ENCODE assay signal across 13 cellular contexts in the genomic region with DNA sequence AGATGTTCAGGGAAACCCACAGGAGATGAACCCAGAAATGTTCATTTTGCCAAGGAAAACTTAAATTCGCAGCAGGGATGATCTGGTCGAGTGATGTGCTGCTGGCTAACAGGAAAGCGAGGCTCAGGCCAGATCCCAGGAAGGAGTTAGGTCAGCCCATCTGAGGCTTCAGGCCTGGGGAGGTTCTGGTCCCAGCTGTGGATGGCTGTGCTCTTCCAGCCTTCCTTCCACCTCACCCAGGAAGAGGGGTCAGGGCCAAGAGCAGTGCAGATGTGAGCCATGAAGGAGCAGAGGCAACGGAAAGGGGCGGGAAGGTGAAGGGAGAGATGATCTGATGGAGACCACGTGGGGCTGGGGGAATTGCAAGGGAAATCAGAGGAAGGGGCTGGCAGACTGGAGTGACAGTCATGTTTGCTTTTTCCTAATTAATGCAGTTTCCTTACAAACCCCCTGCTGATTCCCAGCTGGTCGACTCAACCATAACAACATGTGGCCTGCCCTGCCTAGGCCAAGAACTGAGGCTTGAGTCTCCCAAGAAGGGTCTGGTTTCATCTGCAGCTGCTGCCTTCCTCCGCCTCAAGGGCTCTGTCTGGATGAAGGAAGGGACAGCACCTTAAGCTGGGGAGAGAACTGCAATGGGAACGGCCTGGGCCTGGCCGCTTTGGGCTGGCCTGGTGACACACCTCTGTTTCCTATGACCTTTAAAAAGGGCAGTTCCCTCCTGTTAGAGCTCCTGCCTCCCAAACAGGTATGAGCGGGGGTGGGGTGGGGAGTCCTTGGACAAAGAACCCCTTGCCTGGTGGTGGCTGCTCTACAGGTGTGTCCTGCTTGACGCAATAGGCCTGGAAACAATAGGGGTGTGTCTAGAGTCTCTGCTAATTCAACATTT. TPM values are rescaled to one million over a fixed set of nuclear protein-coding genes. Genes with fewer than 3 reads are reported as not detected.
DNase-seq lines count a peak whose midpoint lies in the region; ATAC-seq and TF ChIP-seq lines count a peak whose summit lies in the region.
"Had no signal": no experiment of that assay in that cellular context is flagged by ENCODE, and none has a peak within 500 bp of the region (broad histone marks: within the 10 kb centered on the region; RNA-seq: fewer than 3 reads in every experiment).

No MANE protein-coding gene starts in this region.

- ATAC-seq in body of pancreas (peak; percentile 65), mucosa of descending colon (peak; percentile 91), GM21515 (IDR thresholded peaks at IDR 0.05; ENCODE audit: unreplicated experiment) (no peak)

- no TSS peak for BruUV-seq in A673 (replicated peaks; lab: Mats Ljungman, UMichigan)

- TF ChIP-seq CTCF in A673 (conservative IDR thresholded peaks at IDR 0.05; ENCODE audit: low read depth, low read length) (no peak), body of pancreas (IDR thresholded peaks at IDR 0.05) (no peak), mucosa of descending colon (IDR thresholded peaks at IDR 0.05) (no peak), testis (IDR thresholded peaks at IDR 0.05) (no peak), foreskin fibroblast (IDR thresholded peaks at IDR 0.05; ENCODE audit: low read depth, low read length) (no peak)

- H3K36me3 ChIP-seq in A673 (ENCODE audit: insufficient read depth, low read length, poor library complexity, severe bottlenecking) (no peaks in the 10 kb centered on the region), body of pancreas (replicated peaks in 1 of 2; ENCODE audit: insufficient read depth in 1 of 2, low read depth in 2 of 2) (no peaks in the 10 kb centered on the region), mucosa of descending colon (ENCODE audit: low read depth) (no peaks in the 10 kb centered on the region), testis (ENCODE audit: low read depth, missing control alignments) (no peaks in the 10 kb centered on the region)

- H3K27ac ChIP-seq in A673 (ENCODE audit: low read depth, low read length, poor library complexity, severe bottlenecking) = no peak overlapping the region
- peak overlapping the region in 3 of 4 donors; percentile 26 to 68 (median 56) for H3K27ac ChIP-seq in body of pancreas
- H3K27ac ChIP-seq in testis = no peak overlapping the region
- H3K27ac ChIP-seq: HL-60 had no signal

- POLR2A ChIA-PET in A673 (lab: Charles Lee; ENCODE audit: low non-redundant PET) = no interaction called here

- CTCF ChIA-PET in A673 (lab: Charles Lee) = no interaction called here

- DNase-seq in A673 (ENCODE audit: low spot score) (peak; percentile 42), LoVo (ENCODE audit: low spot score) (peak; percentile 51), body of pancreas (peak; percentile 39 to 55 (median 51)), mucosa of descending colon (peak; percentile 85 to 90 (median 86)), testis (no peak), foreskin fibroblast (no peak), NCI-H1930 (lab: John Stamatoyannopoulos, UW) (no peak)
- DNase-seq: amniotic stem cell, kidney, NCI-H2227 treated with DMSO at 0.1 percent for 48 hours had no signal

- intact Hi-C loops in A673 (cut with micrococcal nuclease; ENCODE audit: unreplicated experiment) (no loop called here), body of pancreas (cut with DNase I) (no loop called here), mucosa of descending colon (cut with DNase I, micrococcal nuclease) (no loop called here), testis (cut with DNase I; ENCODE audit: low total_unique reads) (no loop called here)

- H3K4me3 ChIP-seq in A673 (ENCODE audit: low read depth, low read length, poor library complexity, severe bottlenecking) (no peak overlapping the region), body of pancreas (no peak overlapping the region), mucosa of descending colon (no peak overlapping the region), testis (no peak overlapping the region), foreskin fibroblast (ENCODE audit: low read depth in 1 of 2, low read length in 2 of 2) (no peak overlapping the region)

- H3K9me3 ChIP-seq in A673 (ENCODE audit: low read depth, low read length, poor library complexity, severe bottlenecking) = no peaks in the 10 kb centered on the region
- no peaks in the 10 kb centered on the region for H3K9me3 ChIP-seq in body of pancreas
- no peaks in the 10 kb centered on the region for H3K9me3 ChIP-seq in mucosa of descending colon
- H3K9me3 ChIP-seq in testis = no peaks in the 10 kb centered on the region

- no peaks in the 10 kb centered on the region for H3K27me3 ChIP-seq in A673 (replicated peaks; ENCODE audit: insufficient read depth, low read depth, low read length, poor library complexity)
- no peaks in the 10 kb centered on the region for H3K27me3 ChIP-seq in body of pancreas
- no peaks in the 10 kb centered on the region for H3K27me3 ChIP-seq in testis

- TF ChIP-seq POLR2A in body of pancreas (IDR thresholded peaks at IDR 0.05) (no peak), testis (IDR thresholded peaks at IDR 0.05) (no peak)

- H3K4me1 ChIP-seq in A673 (ENCODE audit: insufficient read depth, low read length, poor library complexity, severe bottlenecking) (peaks cover 6% of the 10 kb centered on the region), body of pancreas (peaks cover 23% of the 10 kb centered on the region), mucosa of descending colon (ENCODE audit: low read depth) (peaks cover 32% of the 10 kb centered on the region), testis (peaks cover 3% of the 10 kb centered on the region)

- WGBS in body of pancreas, 2 donors = 71 to 83% methylated on average over 6 to 12 of the region's 12 CpGs
- WGBS in testis, 2 donors = 70 to 76% methylated on average over 12 of the region's 12 CpGs

RNA-seq across cellular contexts. Expression of a gene that starts 7.7 kb away (rescaled TPM):
- total RNA-seq in A673 (2021) (64.6 and 69.1 TPM in 2 replicates), body of pancreas (10 to 100 TPM; 16.9 to 36.3 TPM), mucosa of descending colon (10 to 100 TPM; 36.9 to 65.7 (median 61.9) TPM), testis (10 to 100 TPM; 37.5 to 48.6 TPM)
- 63.0 TPM for polyA plus RNA-seq in testis (ENCODE audit: insufficient read depth, low read depth, low replicate concordance)

RNA-seq across cellular contexts. Expression of a gene that starts 50.5 kb away (rescaled TPM):
- total RNA-seq in A673 (2021) (0.11 TPM in 2 replicates), body of pancreas (not detected), mucosa of descending colon (under 1 TPM in 1 of 3 donors, not detected in 2; 0.12 TPM), testis (1 to 10 TPM; 6.1 to 8.3 TPM)
- 22.8 TPM for polyA plus RNA-seq in testis (ENCODE audit: insufficient read depth, low read depth, low replicate concordance)
- total RNA-seq: activated CD8-positive, alpha-beta memory T cell treated with anti-CD3 and anti-CD28 coated beads for 36 hours had no signal

RNA-seq across cellular contexts. Expression of a gene that starts 59.7 kb away (rescaled TPM):
- total RNA-seq in A673 (2021) = 52.0 and 55.3 TPM in 2 replicates
- total RNA-seq in body of pancreas = 10 to 100 TPM; 14.8 to 17.4 TPM
- total RNA-seq in mucosa of descending colon = 10 to 100 TPM; 25.7 to 51.4 (median 41.4) TPM
- total RNA-seq in testis = 10 to 100 TPM; 40.5 to 42.4 TPM
- 38.3 TPM for polyA plus RNA-seq in testis (ENCODE audit: insufficient read depth, low read depth, low replicate concordance)

Comparison
In these comparisons a context has a peak if more than half of its experiments do, and no peak if none do; other contexts are left out.
1. DNase-seq: peak in A673 (single experiment), LoVo (single experiment), body of pancreas (4 of 4) and mucosa of descending colon (3 of 3); none in testis (single experiment), foreskin fibroblast (0 of 2) and NCI-H1930 (0 of 2).
2. H3K27ac ChIP-seq: peak in body of pancreas (3 of 4); none in A673 (single experiment) and testis (0 of 2).